ENCODE assay signal across 32 cellular contexts in genomic region chr4:180640193-180640592, GRCh38.
"Had no signal": no experiment of that assay in that cellular context is flagged by ENCODE, and none has a peak within 500 bp of the region (broad histone marks: within the 10 kb centered on the region; RNA-seq: fewer than 3 reads in every experiment).

No MANE protein-coding gene starts in this region.

- H3K4me1 ChIP-seq: gastrocnemius medialis, heart left ventricle, left lung, prostate gland, right atrium auricular region, stomach, testis, tibial artery had no signal

- H3K27me3 Mint-ChIP-seq: central memory CD8-positive, alpha-beta T cell; naive B cell; natural killer cell treated with Interleukin-12 subunit alpha and Interleukin-12 subunit beta and Interleukin-15 and Interleukin-18, amount 100 ng/mL, for 72 hours had no signal

- H3K9me3 Mint-ChIP-seq: mesothelial cell of epicardium; natural killer cell treated with Interleukin-12 subunit alpha and Interleukin-12 subunit beta and Interleukin-15 and Interleukin-18, amount 100 ng/mL, for 72 hours; neural crest cell; type B pancreatic cell had no signal

- H3K4me3 ChIP-seq: dorsolateral prefrontal cortex, gastrocnemius medialis, heart left ventricle, left lung, mucosa of descending colon, prostate gland, right atrium auricular region, smooth muscle cell, stomach, testis, tibial artery had no signal

- DNase-seq: cortex of kidney; dorsolateral prefrontal cortex; effector CD4-positive, alpha-beta T cell; foreskin fibroblast; gastrocnemius medialis; heart left ventricle; hippocampal formation; left cardiac atrium; left lung; mesenchymal stem cell; mucosa of descending colon; naive B cell; nucleus accumbens; stimulated activated CD4-positive, alpha-beta T cell treated with anti-CD3 and anti-CD28 coated beads, Interleukin-12 subunit alpha, Interleukin-12 subunit beta, amount 100 ng/mL, for 4 hours; stimulated activated CD4-positive, alpha-beta T cell treated with anti-CD3 and anti-CD28 coated beads, Interleukin-1b, Interleukin-23, amount 100 ng/mL, for 48 hours; stimulated activated CD4-positive, alpha-beta T cell treated with anti-CD3 and anti-CD28 coated beads, Interleukin-4, amount 100 ng/mL, for 1 hour; stimulated activated CD8-positive, alpha-beta memory T cell treated with anti-CD3 and anti-CD28 coated beads, Interleukin-4, amount 100 ng/mL, for 48 hours; stimulated activated naive CD4-positive, alpha-beta T cell; stomach; testis; tibial artery had no signal

- H3K36me3 ChIP-seq: gastrocnemius medialis, heart left ventricle, left lung, prostate gland, right atrium auricular region, stomach, tibial artery had no signal

- H3K27me3 ChIP-seq: gastrocnemius medialis, left lung, right atrium auricular region, testis, tibial artery had no signal

- ATAC-seq: esophagus mucosa; gastrocnemius medialis; heart left ventricle; left cardiac atrium; left lung; mucosa of descending colon; natural killer cell treated with Interleukin-12 subunit alpha and Interleukin-12 subunit beta and Interleukin-15 and Interleukin-18, amount 100 ng/mL, for 72 hours; sciatic nerve had no signal

- H3K4me3 Mint-ChIP-seq: central memory CD8-positive, alpha-beta T cell; mesothelial cell of epicardium; naive B cell; natural killer cell treated with Interleukin-12 subunit alpha and Interleukin-12 subunit beta and Interleukin-15 and Interleukin-18, amount 100 ng/mL, for 72 hours; neural crest cell; type B pancreatic cell had no signal

- H3K36me3 Mint-ChIP-seq: mesothelial cell of epicardium; naive B cell; natural killer cell treated with Interleukin-12 subunit alpha and Interleukin-12 subunit beta and Interleukin-15 and Interleukin-18, amount 100 ng/mL, for 72 hours; type B pancreatic cell had no signal

- H3K27ac ChIP-seq: dorsolateral prefrontal cortex, epithelial cell of prostate, gastrocnemius medialis, heart left ventricle, left lung, prostate gland, right atrium auricular region, stomach, testis, tibial artery had no signal

- H3K27ac Mint-ChIP-seq: mesothelial cell of epicardium; naive B cell; natural killer cell treated with Interleukin-12 subunit alpha and Interleukin-12 subunit beta and Interleukin-15 and Interleukin-18, amount 100 ng/mL, for 72 hours; type B pancreatic cell had no signal

- H3K4me1 Mint-ChIP-seq: central memory CD8-positive, alpha-beta T cell; naive B cell; neural crest cell had no signal

- H3K9me3 ChIP-seq: gastrocnemius medialis, heart left ventricle, left lung, mucosa of descending colon, prostate gland, right atrium auricular region, stomach, testis, tibial artery had no signal
